In the genomic region with DNA sequence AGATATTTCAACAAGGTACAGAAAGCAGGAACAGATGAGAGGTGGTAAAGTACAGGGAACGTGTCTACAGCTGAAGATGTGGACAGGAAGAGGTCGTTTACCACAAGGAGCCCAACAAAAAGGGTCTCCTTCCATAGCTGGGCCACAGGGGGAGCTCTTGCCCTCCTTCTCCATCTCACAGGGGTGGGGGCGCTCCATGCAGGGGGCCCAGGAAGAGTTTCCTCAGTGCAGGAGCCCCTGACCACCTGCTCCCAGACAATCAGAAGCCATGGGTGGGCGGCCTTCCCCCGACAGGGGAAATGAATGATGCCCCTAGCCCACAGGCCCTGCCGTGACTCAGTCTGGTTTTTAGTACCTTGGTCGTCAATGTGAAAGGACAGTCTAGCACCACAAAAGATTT, we compare ENCODE assay signal across 8 cellular contexts.
DNase-seq lines count a peak whose midpoint lies in the region; ATAC-seq and TF ChIP-seq lines count a peak whose summit lies in the region.

No MANE protein-coding gene starts in this region.

- H3K4me3 Mint-ChIP-seq in nephron: no peak overlapping the region

- H3K36me3 Mint-ChIP-seq in nephron (ENCODE audit: low read depth): no peaks in the 10 kb centered on the region

- H3K9me3 ChIP-seq in WERI-Rb-1 (ENCODE audit: severe bottlenecking): no peaks in the 10 kb centered on the region
- H3K9me3 ChIP-seq in MM.1S (replicated peaks; ENCODE audit: insufficient read depth, low read length): no peaks in the 10 kb centered on the region

- DNase-seq in WERI-Rb-1: peak; percentile 91
- DNase-seq in NCI-H2107 treated with DMSO at 0.1 percent for 48 hours (lab: John Stamatoyannopoulos, UW; ENCODE audit: unreplicated experiment): no peak
- no peak for DNase-seq in MM.1S
- DNase-seq in OCI-M1 (lab: John Stamatoyannopoulos, UW): no peak

- no peak overlapping the region for H3K9ac ChIP-seq in MM.1S (ENCODE audit: low read length)

- H3K27ac ChIP-seq in WERI-Rb-1 (peak overlapping the region; percentile 83), MM.1S (ENCODE audit: low read length) (no peak overlapping the region)

- no peaks in the 10 kb centered on the region for H3F3A ChIP-seq in MM.1S (ENCODE audit: insufficient read depth, low read length)

- H3K27me3 ChIP-seq in WERI-Rb-1 (ENCODE audit: insufficient read depth, low read depth, severe bottlenecking): no peaks in the 10 kb centered on the region
- no peaks in the 10 kb centered on the region for H3K27me3 ChIP-seq in MM.1S (replicated peaks; ENCODE audit: insufficient read depth, low read length)

- H3K4me2 ChIP-seq in MM.1S (ENCODE audit: low read depth, low read length): no peak overlapping the region

- H3K9me2 ChIP-seq in MM.1S (replicated peaks; ENCODE audit: insufficient read depth, low read length): no peaks in the 10 kb centered on the region

- no peak overlapping the region for H3K4me3 ChIP-seq in GM12875 (ENCODE audit: low read depth, low read length)
- no peak overlapping the region; the same call in 1 of the 2 replicates for H3K4me3 ChIP-seq in WERI-Rb-1 (ENCODE audit: low read depth, low read length)
- H3K4me3 ChIP-seq in MM.1S (ENCODE audit: low read length): no peak overlapping the region

- no peak overlapping the region for H2AFZ ChIP-seq in MM.1S (ENCODE audit: low read length)

- TF ChIP-seq CTCF in GM12875 (IDR thresholded peaks at IDR 0.05; ENCODE audit: borderline replicate concordance, insufficient read depth, low read depth, low read length) (peak; percentile 56; the same call in 1 of the 2 replicates), WERI-Rb-1 (IDR thresholded peaks at IDR 0.05; ENCODE audit: low read depth, low read length) (peak; percentile 92), nephron (IDR thresholded peaks at IDR 0.05; ENCODE audit: unreplicated experiment in 3 of 3) (peak; percentile 31 to 56 (median 51)), MM.1S (IDR thresholded peaks at IDR 0.05; ENCODE audit: low read length) (no peak)

- peak; percentile 64 for ATAC-seq in HG02610 (IDR thresholded peaks at IDR 0.05; ENCODE audit: unreplicated experiment)
- ATAC-seq in HG02970 (IDR thresholded peaks at IDR 0.05; ENCODE audit: low FRiP score, unreplicated experiment): no peak

- no peaks in the 10 kb centered on the region for H3K4me1 ChIP-seq in MM.1S (ENCODE audit: low read length)

- no peaks in the 10 kb centered on the region for H3K9me3 Mint-ChIP-seq in nephron

- H3K79me2 ChIP-seq in MM.1S (ENCODE audit: low read length): no peaks in the 10 kb centered on the region

- H4K20me1 ChIP-seq in MM.1S (ENCODE audit: insufficient read depth, low read length): no peaks in the 10 kb centered on the region

- H3K27me3 Mint-ChIP-seq in nephron (ENCODE audit: low read depth): no peaks in the 10 kb centered on the region

- H3K36me3 ChIP-seq in WERI-Rb-1 (no peaks in the 10 kb centered on the region), MM.1S (replicated peaks; ENCODE audit: insufficient read depth, low read length) (no peaks in the 10 kb centered on the region)

- H3K4me1 Mint-ChIP-seq in nephron: peaks cover 38% of the 10 kb centered on the region

- no peak overlapping the region for H3K27ac Mint-ChIP-seq in nephron
